ENCODE assay signal across 14 cellular contexts in the genomic region with DNA sequence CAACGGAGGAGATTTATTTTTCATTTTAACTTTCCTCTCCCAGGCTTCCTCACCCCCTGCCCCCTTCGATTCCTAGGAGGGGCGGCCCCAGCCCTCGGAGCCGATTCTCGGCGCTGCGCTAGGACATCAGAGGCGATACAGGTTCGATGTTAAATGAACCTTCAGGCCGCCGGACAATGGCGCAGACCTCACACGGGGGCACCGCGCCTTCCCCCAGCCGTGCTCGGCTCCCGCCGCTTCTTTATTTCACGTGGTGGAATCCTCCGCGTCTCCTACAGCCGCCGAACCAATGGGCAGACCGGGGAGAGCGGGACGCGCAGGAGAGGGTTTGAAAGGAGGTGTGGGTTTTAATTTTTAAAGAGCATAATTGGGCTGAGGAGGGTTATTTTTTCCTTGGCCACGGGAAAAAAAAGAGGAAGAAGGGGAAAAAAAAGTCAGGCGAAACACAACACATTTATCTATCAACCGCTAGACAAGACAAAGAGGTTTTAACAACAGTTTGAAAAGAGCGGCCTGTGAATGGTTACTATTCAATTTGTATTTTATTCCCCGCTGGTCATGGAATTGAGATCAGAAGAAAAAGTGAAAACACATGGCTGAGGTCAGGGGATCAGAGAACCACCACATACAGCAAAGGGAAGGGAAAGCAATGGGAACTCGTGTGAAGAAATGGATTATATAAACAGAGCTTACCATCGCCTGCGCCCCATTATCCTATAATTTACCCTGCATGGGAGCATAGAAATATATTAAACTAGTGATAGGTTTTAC.
A peak's percentile ranks its signal among the peaks of the same experiment; 100 is the strongest.
DNase-seq lines count a peak whose midpoint lies in the region; ATAC-seq and TF ChIP-seq lines count a peak whose summit lies in the region.
"Had no signal": no experiment of that assay in that cellular context is flagged by ENCODE, and none has a peak within 500 bp of the region (broad histone marks: within the 10 kb centered on the region; RNA-seq: fewer than 3 reads in every experiment).

No MANE protein-coding gene starts in this region.

- no peak for DNase-seq in activated CD8-positive, alpha-beta memory T cell treated with anti-CD3 and anti-CD28 coated beads, Interleukin-2, amount 10 ng/mL, durations not matched to agents 7 days and 5 days
- DNase-seq in activated CD8-positive, alpha-beta memory T cell treated with anti-CD3 and anti-CD28 coated beads for 24 hours, result no peak
- peak; percentile 55 for DNase-seq in WTC11 (ENCODE audit: low spot score)
- peak; percentile 58 for DNase-seq in smooth muscle cell of the brain vasculature (ENCODE audit: low read depth, low spot score)
- no peak for DNase-seq in stimulated activated CD4-positive, alpha-beta T cell treated with anti-CD3 and anti-CD28 coated beads, Interleukin-2, amount 100 ng/mL, for 24 hours
- DNase-seq in esophagus squamous epithelium (lab: John Stamatoyannopoulos, UW), result no peak
- DNase-seq in anterior cingulate cortex (lab: John Stamatoyannopoulos, UW), result no peak
- DNase-seq: activated naive CD4-positive, alpha-beta T cell; effector CD4-positive, alpha-beta T cell; Karpas-422; naive B cell; stimulated activated naive CD4-positive, alpha-beta T cell treated with Interleukin-2 at 50 U/mL for 16 hours had no signal

- peaks cover 93% of the 10 kb centered on the region for H3K27me3 Mint-ChIP-seq in activated CD8-positive, alpha-beta memory T cell treated with anti-CD3 and anti-CD28 coated beads, Interleukin-2, amount 10 ng/mL, durations not matched to agents 7 days and 5 days
- peaks cover 100% of the 10 kb centered on the region for H3K27me3 Mint-ChIP-seq in WTC11 (ENCODE audit: low read depth)

- H3K27ac ChIP-seq in iPS-18a (ENCODE audit: low read length), result no peak overlapping the region
- no peak overlapping the region for H3K27ac ChIP-seq in esophagus squamous epithelium
- H3K27ac ChIP-seq: VCaP had no signal

- WGBS in esophagus squamous epithelium, 2 donors, result 17 to 20% methylated on average over 35 to 37 of the region's 37 CpGs

- H3K4me1 Mint-ChIP-seq in activated CD8-positive, alpha-beta memory T cell treated with anti-CD3 and anti-CD28 coated beads, Interleukin-2, amount 10 ng/mL, durations not matched to agents 7 days and 5 days, result peaks cover 12% of the 10 kb centered on the region
- peaks cover 56% of the 10 kb centered on the region for H3K4me1 Mint-ChIP-seq in WTC11

- H3K36me3 ChIP-seq in iPS-18a (ENCODE audit: control insufficient read depth, low read depth, low read length), result no peaks in the 10 kb centered on the region
- H3K36me3 ChIP-seq in esophagus squamous epithelium, result no peaks in the 10 kb centered on the region

- intact Hi-C loops in esophagus squamous epithelium (cut with DNase I), result loop anchor here (10.0 kb wide), 1 partner anchor 145 kb away; the partner anchor contains the start of gene FOXD1

- TF ChIP-seq CTCF in WTC11 (IDR thresholded peaks at IDR 0.05) (no peak), esophagus squamous epithelium (IDR thresholded peaks at IDR 0.05) (no peak)

- H3K36me3 Mint-ChIP-seq in activated CD8-positive, alpha-beta memory T cell treated with anti-CD3 and anti-CD28 coated beads, Interleukin-2, amount 10 ng/mL, durations not matched to agents 7 days and 5 days, result peaks cover 6% of the 10 kb centered on the region
- no peaks in the 10 kb centered on the region for H3K36me3 Mint-ChIP-seq in WTC11

- H3K27me3 ChIP-seq in iPS-18a (ENCODE audit: control insufficient read depth, insufficient read depth, low read length), result peaks cover 100% of the 10 kb centered on the region
- H3K27me3 ChIP-seq in esophagus squamous epithelium, result peaks cover 30 to 98% (median 55%) of the 10 kb centered on the region in 4 donors

- peak overlapping the region; percentile 38 for H3K4me3 ChIP-seq in iPS-18a (ENCODE audit: low read length)
- peak overlapping the region in 2 of 4 donors; percentile 32 to 54 for H3K4me3 ChIP-seq in esophagus squamous epithelium

- CTCF ChIA-PET in activated CD8-positive, alpha-beta memory T cell treated with anti-CD3 and anti-CD28 coated beads, Interleukin-2, amount 10 ng/mL, durations not matched to agents 7 days and 5 days (lab: Charles Lee), result interaction anchor here (0.7 to 1.3 kb wide), 3 partner anchors 84 to 151 kb away, joined by 3 read pairs; no protein-coding TSS in a partner anchor
- CTCF ChIA-PET in WTC11 (lab: Charles Lee), result interaction anchor here (0.8 to 3.2 kb wide), 8 partner anchors 10 to 151 kb away, joined by 3 to 33 read pairs (median 4); no protein-coding TSS in a partner anchor

- no peak for TF ChIP-seq POLR2A in esophagus squamous epithelium (IDR thresholded peaks at IDR 0.05)

- H3K9me3 ChIP-seq in iPS-18a (ENCODE audit: control insufficient read depth, low read depth, low read length) (no peaks in the 10 kb centered on the region), esophagus squamous epithelium (no peaks in the 10 kb centered on the region)

- H3K4me1 ChIP-seq in iPS-18a (ENCODE audit: control insufficient read depth, low read depth, low read length) (peaks cover 8% of the 10 kb centered on the region), esophagus squamous epithelium (peaks cover 20 to 49% (median 26%) of the 10 kb centered on the region in 3 donors)

- peaks cover 2% of the 10 kb centered on the region for H3K9me3 Mint-ChIP-seq in activated CD8-positive, alpha-beta memory T cell treated with anti-CD3 and anti-CD28 coated beads, Interleukin-2, amount 10 ng/mL, durations not matched to agents 7 days and 5 days (ENCODE audit: low read depth)
- H3K9me3 Mint-ChIP-seq in WTC11, result no peaks in the 10 kb centered on the region

- POLR2A ChIA-PET in WTC11 (lab: Charles Lee), result no interaction called here

- no peak overlapping the region for H3K4me3 Mint-ChIP-seq in activated CD8-positive, alpha-beta memory T cell treated with anti-CD3 and anti-CD28 coated beads, Interleukin-2, amount 10 ng/mL, durations not matched to agents 7 days and 5 days
- H3K4me3 Mint-ChIP-seq in WTC11, result peak overlapping the region; percentile 65

- H3K9ac ChIP-seq in iPS-18a (ENCODE audit: low read length), result no peak overlapping the region

- peak overlapping the region; percentile 54 for H3K27ac Mint-ChIP-seq in activated CD8-positive, alpha-beta memory T cell treated with anti-CD3 and anti-CD28 coated beads, Interleukin-2, amount 10 ng/mL, durations not matched to agents 7 days and 5 days
- no peak overlapping the region for H3K27ac Mint-ChIP-seq in WTC11

- ATAC-seq in activated CD8-positive, alpha-beta memory T cell treated with anti-CD3 and anti-CD28 coated beads, Interleukin-2, amount 10 ng/mL, durations not matched to agents 7 days and 5 days, result no peak
- ATAC-seq in WTC11, result peak; percentile 1; the same call in 1 of the 2 replicates

TF ChIP-seq in WTC11, 78 proteins besides CTCF, POLR2A, EP300 and RAD21:
- TF ChIP-seq SMAD4 (CRISPR knock-in tag; IDR thresholded peaks at IDR 0.05), result no peak
- no peak for TF ChIP-seq NR3C1 (CRISPR knock-in tag; conservative IDR thresholded peaks at IDR 0.05; ENCODE audit: low read depth)
- no peak for TF ChIP-seq USF1 (CRISPR knock-in tag; IDR thresholded peaks at IDR 0.05)
- TF ChIP-seq MLX (CRISPR knock-in tag; IDR thresholded peaks at IDR 0.05), result no peak
- no peak for TF ChIP-seq CREM (CRISPR knock-in tag; IDR thresholded peaks at IDR 0.05)
- TF ChIP-seq FOXP1 (CRISPR knock-in tag; IDR thresholded peaks at IDR 0.05; ENCODE audit: borderline replicate concordance), result no peak

Comparison
In these comparisons a context has a peak if more than half of its experiments do, and no peak if none do; other contexts are left out.
1. DNase-seq: peak in WTC11 (single experiment) and smooth muscle cell of the brain vasculature (single experiment); none in activated CD8-positive, alpha-beta memory T cell treated with anti-CD3 and anti-CD28 coated beads, Interleukin-2, amount 10 ng/mL, durations not matched to agents 7 days and 5 days (single experiment), activated CD8-positive, alpha-beta memory T cell treated with anti-CD3 and anti-CD28 coated beads for 24 hours (single experiment), stimulated activated CD4-positive, alpha-beta T cell treated with anti-CD3 and anti-CD28 coated beads, Interleukin-2, amount 100 ng/mL, for 24 hours (0 of 2), esophagus squamous epithelium (single experiment) and anterior cingulate cortex (0 of 58).